ENCODE assay signal across 14 cellular contexts in genomic region chr17:77213778-77214132, GRCh38.
"Had no signal": no experiment of that assay in that cellular context is flagged by ENCODE, and none has a peak within 500 bp of the region (broad histone marks: within the 10 kb centered on the region; RNA-seq: fewer than 3 reads in every experiment).

No MANE protein-coding gene starts in this region.

- DNase-seq: activated CD4-positive, alpha-beta T cell treated with anti-CD3 and anti-CD28 coated beads, Interleukin-2, amount 50 U/mL, for 1 hour; activated CD8-positive, alpha-beta memory T cell treated with anti-CD3 and anti-CD28 coated beads, Interleukin-2, amount 50 U/mL, for 4 hours; activated naive CD4-positive, alpha-beta T cell treated with anti-CD3 and anti-CD28 coated beads for 36 hours; activated T-cell treated with anti-CD3 and anti-CD28 coated beads, Interleukin-2, amount 50 U/mL, for 4 hours; brain microvascular endothelial cell; cerebellar nuclear complex; effector memory CD4-positive, alpha-beta T cell; esophagus squamous epithelium; immature natural killer cell; kidney glomerular epithelial cell had no signal

- H3K4me3 ChIP-seq: esophagus squamous epithelium, lung, skin epidermis, suprapubic skin had no signal

- H3K27ac ChIP-seq: brain microvascular endothelial cell, suprapubic skin had no signal

- ATAC-seq: activated T-cell treated with anti-CD3 and anti-CD28 coated beads, Interleukin-2, amount 50 U/mL, for 4 hours; natural killer cell treated with Interleukin-12 subunit alpha and Interleukin-12 subunit beta and Interleukin-15 and Interleukin-18, amount 100 ng/mL, for 72 hours had no signal

- H3K9me3 ChIP-seq: esophagus squamous epithelium, suprapubic skin had no signal

- H3K27me3 ChIP-seq: brain microvascular endothelial cell, esophagus squamous epithelium, suprapubic skin had no signal
